1 cellular context compared by ENCODE assay signal in the genomic region with DNA sequence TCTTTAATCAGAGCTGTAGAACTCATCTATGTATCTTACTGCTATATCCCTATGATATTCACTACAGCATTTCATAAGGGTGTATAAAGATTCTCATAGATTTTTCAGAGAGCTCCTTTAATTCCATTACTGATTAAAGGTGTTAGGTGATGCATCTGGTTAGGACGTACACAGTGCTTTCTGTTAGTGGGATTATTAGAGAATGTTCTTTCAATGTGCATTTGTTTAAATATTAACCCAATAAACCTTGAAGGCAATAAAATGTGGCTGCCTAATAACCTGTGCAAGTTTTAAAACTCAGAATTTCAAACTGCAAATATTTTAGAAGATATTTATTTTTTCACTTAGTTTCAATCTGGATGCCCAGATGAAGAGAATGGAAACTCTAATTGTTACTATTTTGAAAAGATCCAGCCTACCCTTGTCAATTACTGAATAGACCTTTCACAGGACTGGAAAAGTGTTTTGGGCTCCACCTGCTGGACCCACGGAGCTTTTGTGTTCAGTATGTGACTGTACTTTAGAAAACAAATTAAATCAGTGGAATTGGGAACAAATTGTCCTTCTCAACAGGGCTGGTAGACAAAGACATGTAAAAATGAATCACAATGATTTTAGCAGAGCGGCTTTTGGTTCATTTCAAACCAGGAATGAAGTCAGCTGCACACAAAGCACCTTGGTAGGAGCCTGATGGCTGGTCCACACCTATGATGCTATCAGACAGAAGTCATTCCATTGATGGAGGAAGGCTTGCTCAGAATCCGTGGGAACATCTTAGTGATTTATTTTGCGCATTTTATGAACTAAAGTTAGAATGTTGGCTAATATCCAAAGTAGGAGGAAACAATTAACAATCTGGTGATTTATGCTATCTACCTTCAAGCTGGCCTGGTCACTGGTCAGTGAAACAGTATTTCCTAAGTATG.
TF ChIP-seq lines count a peak whose summit lies in the region.

No MANE protein-coding gene starts in this region.

TF ChIP-seq in HepG2, 621 proteins besides CTCF, POLR2A, EP300 and RAD21 (continued from another document and continues in another):
- TF ChIP-seq, protein P1, sequence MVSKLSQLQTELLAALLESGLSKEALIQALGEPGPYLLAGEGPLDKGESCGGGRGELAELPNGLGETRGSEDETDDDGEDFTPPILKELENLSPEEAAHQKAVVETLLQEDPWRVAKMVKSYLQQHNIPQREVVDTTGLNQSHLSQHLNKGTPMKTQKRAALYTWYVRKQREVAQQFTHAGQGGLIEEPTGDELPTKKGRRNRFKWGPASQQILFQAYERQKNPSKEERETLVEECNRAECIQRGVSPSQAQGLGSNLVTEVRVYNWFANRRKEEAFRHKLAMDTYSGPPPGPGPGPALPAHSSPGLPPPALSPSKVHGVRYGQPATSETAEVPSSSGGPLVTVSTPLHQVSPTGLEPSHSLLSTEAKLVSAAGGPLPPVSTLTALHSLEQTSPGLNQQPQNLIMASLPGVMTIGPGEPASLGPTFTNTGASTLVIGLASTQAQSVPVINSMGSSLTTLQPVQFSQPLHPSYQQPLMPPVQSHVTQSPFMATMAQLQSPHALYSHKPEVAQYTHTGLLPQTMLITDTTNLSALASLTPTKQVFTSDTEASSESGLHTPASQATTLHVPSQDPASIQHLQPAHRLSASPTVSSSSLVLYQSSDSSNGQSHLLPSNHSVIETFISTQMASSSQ (IDR thresholded peaks at IDR 0.05; ENCODE audit: low read depth), result peak; percentile 29; the same call in 1 of the 2 replicates
- TF ChIP-seq, protein P1 (CRISPR knock-in tag; IDR thresholded peaks at IDR 0.05; ENCODE audit: borderline replicate concordance), result no peak
- TF ChIP-seq SMC3 (IDR thresholded peaks at IDR 0.05; ENCODE audit: low read length), result peak; percentile 58; the same call in 1 of the 2 replicates
- no peak for TF ChIP-seq LCORL (IDR thresholded peaks at IDR 0.05)
- no peak for TF ChIP-seq LCORL (CRISPR knock-in tag; IDR thresholded peaks at IDR 0.05)
- TF ChIP-seq YEATS2 (CRISPR knock-in tag; IDR thresholded peaks at IDR 0.05; ENCODE audit: borderline replicate concordance), result no peak
- no peak for TF ChIP-seq ZNF263 (CRISPR knock-in tag; IDR thresholded peaks at IDR 0.05)
- TF ChIP-seq, protein P2, sequence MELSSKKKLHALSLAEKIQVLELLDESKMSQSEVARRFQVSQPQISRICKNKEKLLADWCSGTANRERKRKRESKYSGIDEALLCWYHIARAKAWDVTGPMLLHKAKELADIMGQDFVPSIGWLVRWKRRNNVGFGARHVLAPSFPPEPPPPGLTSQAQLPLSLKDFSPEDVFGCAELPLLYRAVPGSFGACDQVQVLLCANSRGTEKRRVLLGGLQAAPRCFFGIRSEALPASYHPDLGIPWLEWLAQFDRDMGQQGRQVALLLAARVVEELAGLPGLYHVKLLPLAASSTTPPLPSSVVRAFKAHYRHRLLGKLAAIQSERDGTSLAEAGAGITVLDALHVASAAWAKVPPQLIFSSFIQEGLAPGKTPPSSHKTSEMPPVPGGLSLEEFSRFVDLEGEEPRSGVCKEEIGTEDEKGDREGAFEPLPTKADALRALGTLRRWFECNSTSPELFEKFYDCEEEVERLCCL (CRISPR knock-in tag; IDR thresholded peaks at IDR 0.05; ENCODE audit: borderline replicate concordance), result no peak
- peak; percentile 47 for TF ChIP-seq AGO2 (optimal IDR thresholded peaks at IDR 0.05; ENCODE audit: low read depth, low read length)
- TF ChIP-seq, protein P3, sequence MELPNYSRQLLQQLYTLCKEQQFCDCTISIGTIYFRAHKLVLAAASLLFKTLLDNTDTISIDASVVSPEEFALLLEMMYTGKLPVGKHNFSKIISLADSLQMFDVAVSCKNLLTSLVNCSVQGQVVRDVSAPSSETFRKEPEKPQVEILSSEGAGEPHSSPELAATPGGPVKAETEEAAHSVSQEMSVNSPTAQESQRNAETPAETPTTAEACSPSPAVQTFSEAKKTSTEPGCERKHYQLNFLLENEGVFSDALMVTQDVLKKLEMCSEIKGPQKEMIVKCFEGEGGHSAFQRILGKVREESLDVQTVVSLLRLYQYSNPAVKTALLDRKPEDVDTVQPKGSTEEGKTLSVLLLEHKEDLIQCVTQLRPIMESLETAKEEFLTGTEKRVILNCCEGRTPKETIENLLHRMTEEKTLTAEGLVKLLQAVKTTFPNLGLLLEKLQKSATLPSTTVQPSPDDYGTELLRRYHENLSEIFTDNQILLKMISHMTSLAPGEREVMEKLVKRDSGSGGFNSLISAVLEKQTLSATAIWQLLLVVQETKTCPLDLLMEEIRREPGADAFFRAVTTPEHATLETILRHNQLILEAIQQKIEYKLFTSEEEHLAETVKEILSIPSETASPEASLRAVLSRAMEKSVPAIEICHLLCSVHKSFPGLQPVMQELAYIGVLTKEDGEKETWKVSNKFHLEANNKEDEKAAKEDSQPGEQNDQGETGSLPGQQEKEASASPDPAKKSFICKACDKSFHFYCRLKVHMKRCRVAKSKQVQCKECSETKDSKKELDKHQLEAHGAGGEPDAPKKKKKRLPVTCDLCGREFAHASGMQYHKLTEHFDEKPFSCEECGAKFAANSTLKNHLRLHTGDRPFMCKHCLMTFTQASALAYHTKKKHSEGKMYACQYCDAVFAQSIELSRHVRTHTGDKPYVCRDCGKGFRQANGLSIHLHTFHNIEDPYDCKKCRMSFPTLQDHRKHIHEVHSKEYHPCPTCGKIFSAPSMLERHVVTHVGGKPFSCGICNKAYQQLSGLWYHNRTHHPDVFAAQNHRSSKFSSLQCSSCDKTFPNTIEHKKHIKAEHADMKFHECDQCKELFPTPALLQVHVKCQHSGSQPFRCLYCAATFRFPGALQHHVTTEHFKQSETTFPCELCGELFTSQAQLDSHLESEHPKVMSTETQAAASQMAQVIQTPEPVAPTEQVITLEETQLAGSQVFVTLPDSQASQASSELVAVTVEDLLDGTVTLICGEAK (IDR thresholded peaks at IDR 0.05), result no peak
- TF ChIP-seq, protein P3 (CRISPR knock-in tag; IDR thresholded peaks at IDR 0.05), result no peak
- TF ChIP-seq ZNF720 (CRISPR knock-in tag; IDR thresholded peaks at IDR 0.05), result no peak
- TF ChIP-seq ZNF30 (CRISPR knock-in tag; IDR thresholded peaks at IDR 0.05), result no peak
- no peak for TF ChIP-seq ZSCAN22 (CRISPR knock-in tag; IDR thresholded peaks at IDR 0.05)
- TF ChIP-seq ZMAT3 (CRISPR knock-in tag; conservative IDR thresholded peaks at IDR 0.05), result no peak
- TF ChIP-seq, protein P4, sequence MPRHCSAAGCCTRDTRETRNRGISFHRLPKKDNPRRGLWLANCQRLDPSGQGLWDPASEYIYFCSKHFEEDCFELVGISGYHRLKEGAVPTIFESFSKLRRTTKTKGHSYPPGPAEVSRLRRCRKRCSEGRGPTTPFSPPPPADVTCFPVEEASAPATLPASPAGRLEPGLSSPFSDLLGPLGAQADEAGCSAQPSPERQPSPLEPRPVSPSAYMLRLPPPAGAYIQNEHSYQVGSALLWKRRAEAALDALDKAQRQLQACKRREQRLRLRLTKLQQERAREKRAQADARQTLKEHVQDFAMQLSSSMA (CRISPR knock-in tag; IDR thresholded peaks at IDR 0.05), result no peak
- TF ChIP-seq, protein P5, sequence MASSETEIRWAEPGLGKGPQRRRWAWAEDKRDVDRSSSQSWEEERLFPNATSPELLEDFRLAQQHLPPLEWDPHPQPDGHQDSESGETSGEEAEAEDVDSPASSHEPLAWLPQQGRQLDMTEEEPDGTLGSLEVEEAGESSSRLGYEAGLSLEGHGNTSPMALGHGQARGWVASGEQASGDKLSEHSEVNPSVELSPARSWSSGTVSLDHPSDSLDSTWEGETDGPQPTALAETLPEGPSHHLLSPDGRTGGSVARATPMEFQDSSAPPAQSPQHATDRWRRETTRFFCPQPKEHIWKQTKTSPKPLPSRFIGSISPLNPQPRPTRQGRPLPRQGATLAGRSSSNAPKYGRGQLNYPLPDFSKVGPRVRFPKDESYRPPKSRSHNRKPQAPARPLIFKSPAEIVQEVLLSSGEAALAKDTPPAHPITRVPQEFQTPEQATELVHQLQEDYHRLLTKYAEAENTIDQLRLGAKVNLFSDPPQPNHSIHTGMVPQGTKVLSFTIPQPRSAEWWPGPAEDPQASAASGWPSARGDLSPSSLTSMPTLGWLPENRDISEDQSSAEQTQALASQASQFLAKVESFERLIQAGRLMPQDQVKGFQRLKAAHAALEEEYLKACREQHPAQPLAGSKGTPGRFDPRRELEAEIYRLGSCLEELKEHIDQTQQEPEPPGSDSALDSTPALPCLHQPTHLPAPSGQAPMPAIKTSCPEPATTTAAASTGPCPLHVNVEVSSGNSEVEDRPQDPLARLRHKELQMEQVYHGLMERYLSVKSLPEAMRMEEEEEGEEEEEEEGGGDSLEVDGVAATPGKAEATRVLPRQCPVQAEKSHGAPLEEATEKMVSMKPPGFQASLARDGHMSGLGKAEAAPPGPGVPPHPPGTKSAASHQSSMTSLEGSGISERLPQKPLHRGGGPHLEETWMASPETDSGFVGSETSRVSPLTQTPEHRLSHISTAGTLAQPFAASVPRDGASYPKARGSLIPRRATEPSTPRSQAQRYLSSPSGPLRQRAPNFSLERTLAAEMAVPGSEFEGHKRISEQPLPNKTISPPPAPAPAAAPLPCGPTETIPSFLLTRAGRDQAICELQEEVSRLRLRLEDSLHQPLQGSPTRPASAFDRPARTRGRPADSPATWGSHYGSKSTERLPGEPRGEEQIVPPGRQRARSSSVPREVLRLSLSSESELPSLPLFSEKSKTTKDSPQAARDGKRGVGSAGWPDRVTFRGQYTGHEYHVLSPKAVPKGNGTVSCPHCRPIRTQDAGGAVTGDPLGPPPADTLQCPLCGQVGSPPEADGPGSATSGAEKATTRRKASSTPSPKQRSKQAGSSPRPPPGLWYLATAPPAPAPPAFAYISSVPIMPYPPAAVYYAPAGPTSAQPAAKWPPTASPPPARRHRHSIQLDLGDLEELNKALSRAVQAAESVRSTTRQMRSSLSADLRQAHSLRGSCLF (CRISPR knock-in tag; IDR thresholded peaks at IDR 0.05; ENCODE audit: borderline replicate concordance), result no peak
- TF ChIP-seq, protein P6, sequence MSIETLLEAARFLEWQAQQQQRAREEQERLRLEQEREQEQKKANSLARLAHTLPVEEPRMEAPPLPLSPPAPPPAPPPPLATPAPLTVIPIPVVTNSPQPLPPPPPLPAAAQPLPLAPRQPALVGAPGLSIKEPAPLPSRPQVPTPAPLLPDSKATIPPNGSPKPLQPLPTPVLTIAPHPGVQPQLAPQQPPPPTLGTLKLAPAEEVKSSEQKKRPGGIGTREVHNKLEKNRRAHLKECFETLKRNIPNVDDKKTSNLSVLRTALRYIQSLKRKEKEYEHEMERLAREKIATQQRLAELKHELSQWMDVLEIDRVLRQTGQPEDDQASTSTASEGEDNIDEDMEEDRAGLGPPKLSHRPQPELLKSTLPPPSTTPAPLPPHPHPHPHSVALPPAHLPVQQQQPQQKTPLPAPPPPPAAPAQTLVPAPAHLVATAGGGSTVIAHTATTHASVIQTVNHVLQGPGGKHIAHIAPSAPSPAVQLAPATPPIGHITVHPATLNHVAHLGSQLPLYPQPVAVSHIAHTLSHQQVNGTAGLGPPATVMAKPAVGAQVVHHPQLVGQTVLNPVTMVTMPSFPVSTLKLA (IDR thresholded peaks at IDR 0.05), result no peak
- no peak for TF ChIP-seq REPIN1 (CRISPR knock-in tag; IDR thresholded peaks at IDR 0.05; ENCODE audit: borderline replicate concordance, low read depth)
- peak; percentile 79 for TF ChIP-seq STAG1 (CRISPR knock-in tag; IDR thresholded peaks at IDR 0.05)
- TF ChIP-seq ZMYM3 (CRISPR knock-in tag; IDR thresholded peaks at IDR 0.05), result no peak
- TF ChIP-seq MAFK (conservative IDR thresholded peaks at IDR 0.05 in 1 of 2, IDR thresholded peaks at IDR 0.05 in 1 of 2; ENCODE audit: low read length in 2 of 2), result no peak
- TF ChIP-seq, protein P7, sequence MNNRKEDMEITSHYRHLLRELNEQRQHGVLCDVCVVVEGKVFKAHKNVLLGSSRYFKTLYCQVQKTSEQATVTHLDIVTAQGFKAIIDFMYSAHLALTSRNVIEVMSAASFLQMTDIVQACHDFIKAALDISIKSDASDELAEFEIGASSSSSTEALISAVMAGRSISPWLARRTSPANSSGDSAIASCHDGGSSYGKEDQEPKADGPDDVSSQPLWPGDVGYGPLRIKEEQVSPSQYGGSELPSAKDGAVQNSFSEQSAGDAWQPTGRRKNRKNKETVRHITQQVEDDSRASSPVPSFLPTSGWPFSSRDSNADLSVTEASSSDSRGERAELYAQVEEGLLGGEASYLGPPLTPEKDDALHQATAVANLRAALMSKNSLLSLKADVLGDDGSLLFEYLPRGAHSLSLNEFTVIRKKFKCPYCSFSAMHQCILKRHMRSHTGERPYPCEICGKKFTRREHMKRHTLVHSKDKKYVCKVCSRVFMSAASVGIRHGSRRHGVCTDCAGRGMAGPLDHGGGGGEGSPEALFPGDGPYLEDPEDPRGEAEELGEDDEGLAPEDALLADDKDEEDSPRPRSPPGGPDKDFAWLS (CRISPR knock-in tag; IDR thresholded peaks at IDR 0.05; ENCODE audit: borderline replicate concordance), result no peak
- no peak for TF ChIP-seq HDAC2 (CRISPR knock-in tag; IDR thresholded peaks at IDR 0.05)
- no peak for TF ChIP-seq FOSL2 (CRISPR knock-in tag; IDR thresholded peaks at IDR 0.05)
- no peak for TF ChIP-seq MYC (CRISPR knock-in tag; IDR thresholded peaks at IDR 0.05; ENCODE audit: borderline replicate concordance)
